20 cellular contexts compared by ENCODE assay signal in the genomic region with DNA sequence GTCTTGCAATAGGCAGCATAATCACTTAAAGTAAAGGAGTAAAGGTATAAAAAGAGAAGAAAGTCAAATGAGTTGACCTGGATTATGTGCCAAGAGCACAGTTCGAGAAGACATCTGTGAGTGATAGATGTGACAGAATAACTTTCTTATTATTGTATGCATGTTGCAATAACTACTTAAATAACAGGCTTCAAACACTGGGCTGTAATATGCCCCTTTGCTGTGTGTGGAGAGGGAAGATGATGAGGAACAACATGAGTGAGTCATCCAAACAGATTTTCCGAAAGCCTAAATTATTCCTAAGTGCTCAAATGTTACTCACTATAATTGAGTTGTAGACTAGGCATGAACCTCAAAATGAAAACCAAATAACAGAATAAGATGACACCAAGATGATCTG.
"Had no signal": no experiment of that assay in that cellular context is flagged by ENCODE, and none has a peak within 500 bp of the region (broad histone marks: within the 10 kb centered on the region; RNA-seq: fewer than 3 reads in every experiment).

No MANE protein-coding gene starts in this region.

- H3K9me3 ChIP-seq: prostate gland, uterus had no signal

- H3K36me3 ChIP-seq: prostate gland, uterus had no signal

- H3K27me3 ChIP-seq: dorsolateral prefrontal cortex, foreskin keratinocyte, tibial nerve, uterus had no signal

- H3K4me3 ChIP-seq: dorsolateral prefrontal cortex, prostate gland, tibial nerve, uterus had no signal

- H3K4me1 ChIP-seq: foreskin keratinocyte, prostate gland, tibial nerve, uterus had no signal

- DNase-seq: activated CD4-positive, alpha-beta T cell treated with anti-CD3 and anti-CD28 coated beads, Interleukin-2, amount 10 ng/mL, durations not matched to agents 7 days and 5 days; activated CD4-positive, CD25-positive, alpha-beta regulatory T cell; activated CD8-positive, alpha-beta memory T cell treated with anti-CD3 and anti-CD28 coated beads, Interleukin-2, amount 50 U/mL, for 48 hours; activated naive CD4-positive, alpha-beta T cell; activated naive CD8-positive, alpha-beta T cell treated with anti-CD3 and anti-CD28 coated beads, Interleukin-2, amount 50 U/mL, for 24 hours; dorsolateral prefrontal cortex; endodermal cell; foreskin keratinocyte; glutamatergic neuron; kidney glomerular epithelial cell; right cardiac atrium; small intestine; stimulated activated CD4-positive, alpha-beta T cell treated with anti-CD3 and anti-CD28 coated beads, Interleukin-4, amount 100 ng/mL, for 24 hours; stimulated activated CD8-positive, alpha-beta memory T cell treated with anti-CD3 and anti-CD28 coated beads, Interleukin-4, amount 100 ng/mL, for 48 hours; stimulated activated naive CD4-positive, alpha-beta T cell treated with Interleukin-2 at 50 U/mL for 16 hours; substantia nigra; T-helper 2 cell; uterus had no signal

- H3K27ac ChIP-seq: dorsolateral prefrontal cortex, foreskin keratinocyte, prostate gland, tibial nerve, uterus had no signal
